Comparison of ENCODE assay signal across 17 cellular contexts in genomic region chr10:5603848-5604170, GRCh38.
DNase-seq lines count a peak whose midpoint lies in the region; ATAC-seq and TF ChIP-seq lines count a peak whose summit lies in the region.
"Had no signal": no experiment of that assay in that cellular context is flagged by ENCODE, and none has a peak within 500 bp of the region (broad histone marks: within the 10 kb centered on the region; RNA-seq: fewer than 3 reads in every experiment).

No MANE protein-coding gene starts in this region.

- no peak overlapping the region for H3K27ac ChIP-seq in trophoblast cell (ENCODE audit: low read depth, low read length)
- H3K27ac ChIP-seq in adrenal gland = no peak overlapping the region
- H3K27ac ChIP-seq: 22Rv1, C4-2B, HL-60 had no signal

- no peak overlapping the region for H2BK5ac ChIP-seq in trophoblast cell (ENCODE audit: low read depth, low read length, poor library complexity)

- H3K9ac ChIP-seq in trophoblast cell (ENCODE audit: low read length) = no peak overlapping the region

- H3K4me1 ChIP-seq in trophoblast cell (ENCODE audit: control insufficient read depth in 1 of 2, insufficient read depth in 2 of 2, low read length in 2 of 2) (peaks cover 8% of the 10 kb centered on the region in 2 experiments), adrenal gland (replicated peaks in 1 of 2) (peaks cover 0 to 4% of the 10 kb centered on the region in 2 donors)

- no peaks in the 10 kb centered on the region for H3K9me3 Mint-ChIP-seq in natural killer cell treated with Interleukin-12 subunit alpha and Interleukin-12 subunit beta and Interleukin-15 and Interleukin-18, amount 100 ng/mL, for 72 hours
- no peaks in the 10 kb centered on the region for H3K9me3 Mint-ChIP-seq in natural killer cell
- H3K9me3 Mint-ChIP-seq: CD4-positive, alpha-beta T cell; GM23338 had no signal

- TF ChIP-seq CTCF in natural killer cell (IDR thresholded peaks at IDR 0.05) (no peak), adrenal gland (IDR thresholded peaks at IDR 0.05) (no peak)

- no peaks in the 10 kb centered on the region for H3K79me2 ChIP-seq in trophoblast cell (ENCODE audit: control insufficient read depth, insufficient read depth, low read length, poor library complexity)

- H4K12ac ChIP-seq in trophoblast cell (ENCODE audit: low read depth, low read length) = no peak overlapping the region

- H3K27me3 Mint-ChIP-seq in natural killer cell treated with Interleukin-12 subunit alpha and Interleukin-12 subunit beta and Interleukin-15 and Interleukin-18, amount 100 ng/mL, for 72 hours = peaks cover 0 to 4% of the 10 kb centered on the region in 2 donors
- H3K27me3 Mint-ChIP-seq in natural killer cell (ENCODE audit: low read depth in 2 of 2) = peaks cover 4 to 8% of the 10 kb centered on the region in 2 donors

- no peak overlapping the region for H3K14ac ChIP-seq in trophoblast cell (ENCODE audit: low read length)

- H3K4me1 Mint-ChIP-seq in natural killer cell treated with Interleukin-12 subunit alpha and Interleukin-12 subunit beta and Interleukin-15 and Interleukin-18, amount 100 ng/mL, for 72 hours (ENCODE audit: low read depth in 2 of 2) = peaks cover 0 to 3% of the 10 kb centered on the region in 2 donors
- no peaks in the 10 kb centered on the region for H3K4me1 Mint-ChIP-seq in natural killer cell
- H3K4me1 Mint-ChIP-seq: GM23338 had no signal

- no peak overlapping the region for H3K18ac ChIP-seq in trophoblast cell (ENCODE audit: low read length)

- no peak for ATAC-seq in natural killer cell treated with Interleukin-12 subunit alpha and Interleukin-12 subunit beta and Interleukin-15 and Interleukin-18, amount 100 ng/mL, for 72 hours
- ATAC-seq in natural killer cell = no peak
- peak; percentile 60 for ATAC-seq in left lobe of liver
- ATAC-seq: GM23338 had no signal

- H4K91ac ChIP-seq in trophoblast cell (ENCODE audit: low read depth, low read length) = peak overlapping the region; percentile 16

- H3K27me3 ChIP-seq in trophoblast cell (ENCODE audit: insufficient read depth, low read length) (no peaks in the 10 kb centered on the region), adrenal gland (no peaks in the 10 kb centered on the region)

- peaks cover 11% of the 10 kb centered on the region for H3K79me1 ChIP-seq in trophoblast cell (ENCODE audit: low read length)

- no peak overlapping the region for H3K4me3 Mint-ChIP-seq in natural killer cell treated with Interleukin-12 subunit alpha and Interleukin-12 subunit beta and Interleukin-15 and Interleukin-18, amount 100 ng/mL, for 72 hours
- no peak overlapping the region for H3K4me3 Mint-ChIP-seq in natural killer cell
- H3K4me3 Mint-ChIP-seq: CD4-positive, alpha-beta T cell; GM23338 had no signal

- no peak overlapping the region for H3K4ac ChIP-seq in trophoblast cell (ENCODE audit: low read depth, low read length)

- DNase-seq in natural killer cell treated with Interleukin-12 subunit alpha and Interleukin-12 subunit beta and Interleukin-15 and Interleukin-18, amount 100 ng/mL, for 72 hours (ENCODE audit: low spot score) = peak; percentile 32
- DNase-seq in natural killer cell = no peak
- DNase-seq in left lobe of liver (ENCODE audit: low spot score) = no peak
- no peak for DNase-seq in trophoblast cell
- no peak for DNase-seq in NCI-H187 (lab: John Stamatoyannopoulos, UW)
- DNase-seq in NCI-H1417 (lab: John Stamatoyannopoulos, UW) = no peak
- DNase-seq in adrenal gland = no peak
- DNase-seq: AML-193; CD4-positive, alpha-beta T cell; DMS79 treated with DMSO at 0.1 percent for 48 hours; GF-D8; HCEC 1CT had no signal

- H3K23ac ChIP-seq in trophoblast cell (ENCODE audit: low read length) = no peak overlapping the region

- H3K36me3 ChIP-seq in trophoblast cell (ENCODE audit: control insufficient read depth in 1 of 2, insufficient read depth in 2 of 2, low read length in 2 of 2) = no peaks in the 10 kb centered on the region
- H3K36me3 ChIP-seq in adrenal gland (replicated peaks in 1 of 2) = no peaks in the 10 kb centered on the region

- H3K36me3 Mint-ChIP-seq in natural killer cell treated with Interleukin-12 subunit alpha and Interleukin-12 subunit beta and Interleukin-15 and Interleukin-18, amount 100 ng/mL, for 72 hours = no peaks in the 10 kb centered on the region
- no peaks in the 10 kb centered on the region for H3K36me3 Mint-ChIP-seq in natural killer cell

- H2BK12ac ChIP-seq in trophoblast cell (ENCODE audit: low read length) = peak overlapping the region; percentile 16

- H2AFZ ChIP-seq in trophoblast cell (ENCODE audit: insufficient read depth, low read length, poor library complexity) = no peak overlapping the region
- H2AFZ ChIP-seq: GM23338 had no signal

- H3K9me3 ChIP-seq in trophoblast cell (ENCODE audit: insufficient read depth, low read depth, low read length) (peaks cover 3% of the 10 kb centered on the region), adrenal gland (replicated peaks in 1 of 3) (no peaks in the 10 kb centered on the region)
- H3K9me3 ChIP-seq: A549 had no signal

- no peak overlapping the region for H2BK120ac ChIP-seq in trophoblast cell (ENCODE audit: insufficient read depth, low read length, poor library complexity)

- no peak overlapping the region for H4K8ac ChIP-seq in trophoblast cell (ENCODE audit: low read depth, low read length)

- no peak overlapping the region for H3K4me2 ChIP-seq in trophoblast cell (ENCODE audit: low read length)
- H3K4me2 ChIP-seq: A549, GM23338 had no signal

- H3K27ac Mint-ChIP-seq in natural killer cell treated with Interleukin-12 subunit alpha and Interleukin-12 subunit beta and Interleukin-15 and Interleukin-18, amount 100 ng/mL, for 72 hours = no peak overlapping the region
- no peak overlapping the region for H3K27ac Mint-ChIP-seq in natural killer cell
- H3K27ac Mint-ChIP-seq: CD4-positive, alpha-beta T cell; GM23338 had no signal

- intact Hi-C loops in natural killer cell (cut with micrococcal nuclease) = no loop called here
- intact Hi-C loops in adrenal gland (cut with DNase I) = no loop called here

- H2AK5ac ChIP-seq in trophoblast cell (ENCODE audit: low read length) = no peak overlapping the region

- H3K4me3 ChIP-seq in trophoblast cell (ENCODE audit: low read depth, low read length) (no peak overlapping the region), adrenal gland (no peak overlapping the region)
- H3K4me3 ChIP-seq: A549, GM23338 had no signal

- no CpG with 5 or more reads among the region's 13 CpGs for WGBS in trophoblast cell (ENCODE audit: extremely low coverage, insufficient coverage, insufficient read length)
- 72 to 92% (median 78%) methylated on average over 13 of the region's 13 CpGs for WGBS in adrenal gland, 4 donors

- TF ChIP-seq POLR2A in adrenal gland (IDR thresholded peaks at IDR 0.05) = no peak
